ENCODE assay signal across 8 cellular contexts in genomic region chr18:3012920-3013810, GRCh38. TPM values are rescaled to one million over a fixed set of nuclear protein-coding genes. Genes with fewer than 3 reads are reported as not detected.
DNase-seq lines count a peak whose midpoint lies in the region; ATAC-seq and TF ChIP-seq lines count a peak whose summit lies in the region.

Gene LPIN2, minus strand, starts transcription at chr18:3013144. Its CDS starts 52,304 bp downstream, at chr18:2960840.

- H3K9me3 ChIP-seq in right atrium auricular region (no peaks in the 10 kb centered on the region), psoas muscle (no peaks in the 10 kb centered on the region)

- peak within 1 kb of the TSS; percentile 95 to 96 for H3K27ac ChIP-seq in right atrium auricular region
- peak within 1 kb of the TSS; percentile 87 for H3K27ac ChIP-seq in psoas muscle
- peak within 1 kb of the TSS; percentile 91 for H3K27ac ChIP-seq in urinary bladder (ENCODE audit: low read depth)

- 1 to 2% (median 2%) methylated on average over 49 to 91 of the region's 93 CpGs for WGBS in psoas muscle, 3 donors
- under 1% methylated on average over 91 of the region's 93 CpGs for WGBS in urinary bladder

- DNase-seq in NCI-H1930 (lab: John Stamatoyannopoulos, UW) (peak; percentile 49 to 78), anterior cingulate cortex (lab: John Stamatoyannopoulos, UW) (peak; percentile 36 to 97 (median 90)), right atrium auricular region (ENCODE audit: low spot score) (peak; percentile 99), psoas muscle (peak; percentile 99 to 100)

- TF ChIP-seq POLR2A in GM18505 (IDR thresholded peaks at IDR 0.05; ENCODE audit: borderline replicate concordance, extremely low read depth, insufficient read depth, insufficient read length) = peak; percentile 58

- ATAC-seq in GM18505 (IDR thresholded peaks at IDR 0.05; ENCODE audit: unreplicated experiment) = peak; percentile 85
- peak; percentile 81 for ATAC-seq in HG02973 (IDR thresholded peaks at IDR 0.05; ENCODE audit: unreplicated experiment)
- ATAC-seq in psoas muscle = peak; percentile 92 to 95 (median 94)

- H3K4me1 ChIP-seq in right atrium auricular region (peaks cover 4 to 41% of the 10 kb centered on the region in 2 donors), psoas muscle (no peaks in the 10 kb centered on the region), urinary bladder (ENCODE audit: insufficient read depth) (no peaks in the 10 kb centered on the region)

- H3K27me3 ChIP-seq in right atrium auricular region = no peaks in the 10 kb centered on the region
- H3K27me3 ChIP-seq in psoas muscle (ENCODE audit: insufficient read depth in 3 of 3, low read length in 2 of 3) = no peaks in the 10 kb centered on the region

- no peak for TF ChIP-seq CTCF in right atrium auricular region (IDR thresholded peaks at IDR 0.05)
- TF ChIP-seq CTCF in psoas muscle (IDR thresholded peaks at IDR 0.05) = no peak

- H3K36me3 ChIP-seq in right atrium auricular region (no peaks in the 10 kb centered on the region), psoas muscle (ENCODE audit: insufficient read depth in 1 of 2, low read depth in 1 of 2) (no peaks in the 10 kb centered on the region), urinary bladder (ENCODE audit: insufficient read depth) (no peaks in the 10 kb centered on the region)

- intact Hi-C loops in T-helper 2 cell treated with Interferon-gamma antibody and Interleukin-4, amounts not matched to agents 100 ng/mL and 5 ng/mL, for 36 hours (cut with micrococcal nuclease) = loop anchor here (1.0 to 5.0 kb wide), 6 partner anchors 15 to 436 kb away; partner anchors contain the start of gene MYL12A
- intact Hi-C loops in psoas muscle (cut with DNase I) = no loop called here

- H3K4me3 ChIP-seq in right atrium auricular region (peak within 1 kb of the TSS; percentile 81 to 94), psoas muscle (peak within 1 kb of the TSS; percentile 92), urinary bladder (ENCODE audit: low read depth, low read length) (peak within 1 kb of the TSS; percentile 91)

RNA-seq across cellular contexts. Expression of gene LPIN2, which starts in this region (rescaled TPM):
- total RNA-seq in T-helper 2 cell treated with Interferon-gamma antibody and Interleukin-4, amounts not matched to agents 100 ng/mL and 5 ng/mL, for 36 hours = 74.4 and 76.1 TPM in 2 replicates
- total RNA-seq in right atrium auricular region = 10 to 100 TPM; 15.5 to 19.0 TPM
- total RNA-seq in psoas muscle = 1 to 10 TPM; 4.4 to 5.2 (median 4.9) TPM
- 1 to 10 TPM; 1.5 to 3.9 (median 3.6) TPM for polyA plus RNA-seq in psoas muscle
- total RNA-seq in urinary bladder = 32.2 TPM
- polyA plus RNA-seq in urinary bladder = 17.6 TPM

Comparison
In these comparisons a context has a peak if more than half of its experiments do, and no peak if none do; other contexts are left out.
1. Peak in every context shown above with its lines: DNase-seq, ATAC-seq, H3K4me3 ChIP-seq and H3K27ac ChIP-seq.